ENCODE assay signal across 17 cellular contexts in the genomic region with DNA sequence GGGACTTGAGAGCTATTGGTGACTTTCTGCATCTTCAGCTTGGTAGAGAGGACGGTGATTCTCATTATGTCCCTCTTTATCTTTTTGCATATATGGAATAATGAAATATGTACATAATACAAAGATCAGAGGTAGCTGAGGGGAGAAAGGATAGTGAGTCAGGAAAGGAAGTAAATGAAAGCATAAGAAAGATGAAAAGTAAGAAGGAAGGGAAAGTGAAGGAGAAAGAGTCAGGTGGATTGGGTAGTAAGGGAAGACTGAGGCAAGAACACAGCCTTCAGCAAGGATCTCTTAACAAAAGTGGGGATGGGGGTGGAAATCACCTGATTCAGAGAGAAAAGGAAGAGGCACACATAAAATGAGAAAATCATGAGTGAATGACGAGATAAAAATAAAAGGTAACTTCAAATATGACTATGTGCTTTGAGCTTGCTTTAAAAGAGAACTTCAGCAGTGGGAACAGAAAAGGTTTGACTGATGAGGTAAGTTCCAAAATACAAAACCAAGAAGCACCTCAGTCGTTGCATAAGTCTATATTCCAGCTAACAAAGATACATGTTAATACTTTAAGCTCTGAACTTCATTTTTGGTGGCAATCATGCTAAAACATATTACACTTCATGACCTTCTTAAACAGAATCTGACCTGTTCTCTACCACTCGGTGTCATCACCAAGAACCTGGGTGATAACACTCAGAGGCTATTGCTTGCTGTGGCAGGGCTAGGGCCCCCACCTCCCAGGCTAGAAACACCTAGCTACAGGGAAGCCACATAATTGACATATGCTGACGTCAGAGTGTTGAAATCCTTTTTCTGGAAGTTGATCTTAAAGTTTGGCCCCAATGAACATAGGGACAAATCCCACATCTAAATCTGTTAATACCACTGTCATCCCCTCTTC. TPM values are rescaled to one million over a fixed set of nuclear protein-coding genes. Genes with fewer than 3 reads are reported as not detected.
"Had no signal": no experiment of that assay in that cellular context is flagged by ENCODE, and none has a peak within 500 bp of the region (broad histone marks: within the 10 kb centered on the region; RNA-seq: fewer than 3 reads in every experiment).

No MANE protein-coding gene starts in this region.

- H3K9me3 Mint-ChIP-seq: activated naive CD4-positive, alpha-beta T cell treated with anti-CD3 and anti-CD28 coated beads, Interleukin-2, amount 10 ng/mL, durations not matched to agents 7 days and 5 days; neural progenitor cell; T-helper 1 cell treated with Interleukin-12 subunit alpha and Interleukin-12 subunit beta and Interleukin-4 antibody, amounts not matched to agents 30 μg/mL and 1 μg/mL, for 36 hours had no signal

- H3K4me1 Mint-ChIP-seq: activated naive CD4-positive, alpha-beta T cell treated with anti-CD3 and anti-CD28 coated beads, Interleukin-2, amount 10 ng/mL, durations not matched to agents 7 days and 5 days; immature natural killer cell had no signal

- H3K9ac ChIP-seq: neural progenitor cell had no signal

- H3K27ac Mint-ChIP-seq: activated naive CD4-positive, alpha-beta T cell treated with anti-CD3 and anti-CD28 coated beads, Interleukin-2, amount 10 ng/mL, durations not matched to agents 7 days and 5 days; immature natural killer cell; neural progenitor cell; T-helper 1 cell treated with Interleukin-12 subunit alpha and Interleukin-12 subunit beta and Interleukin-4 antibody, amounts not matched to agents 30 μg/mL and 1 μg/mL, for 36 hours had no signal

- H3K36me3 ChIP-seq: gastrocnemius medialis, left ventricle myocardium inferior, neural progenitor cell, prostate gland, right atrium auricular region, upper lobe of left lung had no signal

- H3K4me2 ChIP-seq: neural progenitor cell had no signal

- H3K4me1 ChIP-seq: gastrocnemius medialis, left ventricle myocardium inferior, prostate gland, right atrium auricular region, testis, upper lobe of left lung had no signal

- H3K4me3 ChIP-seq: gastrocnemius medialis, left ventricle myocardium inferior, mucosa of descending colon, neural progenitor cell, prostate gland, right atrium auricular region, testis, upper lobe of left lung had no signal

- H3K9me3 ChIP-seq: gastrocnemius medialis, left ventricle myocardium inferior, mucosa of descending colon, prostate gland, right atrium auricular region, testis, upper lobe of left lung had no signal

- ATAC-seq: activated CD4-positive, CD25-positive, alpha-beta regulatory T cell treated with anti-CD3 and anti-CD28 coated beads, Interleukin-2, amount 50 U/mL, for 24 hours; gastrocnemius medialis; mucosa of descending colon had no signal

- H3K27me3 ChIP-seq: gastrocnemius medialis, neural progenitor cell, right atrium auricular region, testis, upper lobe of left lung had no signal

- H3K36me3 Mint-ChIP-seq: activated naive CD4-positive, alpha-beta T cell treated with anti-CD3 and anti-CD28 coated beads, Interleukin-2, amount 10 ng/mL, durations not matched to agents 7 days and 5 days; immature natural killer cell; naive B cell; neural progenitor cell had no signal

- H3K4me3 Mint-ChIP-seq: activated naive CD4-positive, alpha-beta T cell treated with anti-CD3 and anti-CD28 coated beads, Interleukin-2, amount 10 ng/mL, durations not matched to agents 7 days and 5 days; immature natural killer cell; neural progenitor cell; T-helper 1 cell treated with Interleukin-12 subunit alpha and Interleukin-12 subunit beta and Interleukin-4 antibody, amounts not matched to agents 30 μg/mL and 1 μg/mL, for 36 hours had no signal

- H2AFZ ChIP-seq: neural progenitor cell had no signal

- DNase-seq: activated naive CD4-positive, alpha-beta T cell treated with anti-CD3 and anti-CD28 coated beads, Interleukin-2, amount 10 ng/mL, durations not matched to agents 7 days and 5 days; amniotic stem cell; effector CD4-positive, alpha-beta T cell; gastrocnemius medialis; immature natural killer cell; kidney glomerular epithelial cell; left ventricle myocardium inferior; mucosa of descending colon; naive B cell; stimulated activated CD4-positive, alpha-beta T cell treated with anti-CD3 and anti-CD28 coated beads, Interleukin-2, amount 100 ng/mL, for 24 hours; testis; upper lobe of left lung had no signal

- H3K27ac ChIP-seq: gastrocnemius medialis, left ventricle myocardium inferior, neural progenitor cell, prostate gland, right atrium auricular region, testis, upper lobe of left lung had no signal

RNA-seq across cellular contexts. Expression of gene NRCAM, which starts 32.9 kb away (rescaled TPM):
- polyA plus RNA-seq: immature natural killer cell had no signal
